ENCODE assay signal across 28 cellular contexts in the genomic region with DNA sequence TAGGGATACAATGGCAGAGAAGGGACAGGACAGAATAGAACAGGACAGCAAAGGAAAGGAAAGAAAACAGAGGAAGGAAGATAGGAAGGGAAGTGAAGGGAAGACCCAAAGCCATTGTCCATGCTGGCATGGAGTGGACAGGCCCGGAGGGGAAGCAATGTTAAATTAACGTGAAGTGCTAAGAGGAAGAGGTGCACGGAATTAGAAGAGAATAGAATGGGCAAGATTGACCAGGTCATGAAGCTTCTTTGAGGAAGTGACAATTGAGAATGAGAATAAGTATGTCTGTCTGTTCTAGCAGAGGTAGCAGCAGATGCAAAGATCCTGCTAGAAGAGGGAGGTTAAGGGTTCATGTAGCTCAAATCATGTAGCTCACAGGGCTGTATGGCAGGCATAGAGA.
"Had no signal": no experiment of that assay in that cellular context is flagged by ENCODE, and none has a peak within 500 bp of the region (broad histone marks: within the 10 kb centered on the region; RNA-seq: fewer than 3 reads in every experiment).

No MANE protein-coding gene starts in this region.

- H2AFZ ChIP-seq: neural progenitor cell had no signal

- H3K4me3 ChIP-seq: colonic mucosa, esophagus muscularis mucosa, gastroesophageal sphincter, lung, mucosa of descending colon, neural progenitor cell, right lobe of liver, smooth muscle cell, testis, tibial nerve, upper lobe of left lung, vagina had no signal

- H3K4me2 ChIP-seq: neural progenitor cell, smooth muscle cell had no signal

- ATAC-seq: foreskin keratinocyte; gastroesophageal sphincter; mucosa of descending colon; natural killer cell treated with Interleukin-12 subunit alpha and Interleukin-12 subunit beta and Interleukin-15 and Interleukin-18, amount 100 ng/mL, for 72 hours; stimulated activated memory B cell treated with anti-CD40 and anti-IgM and Interleukin-4, amounts not matched to agents 10 μg/mL and 1 μg/mL and 100 μg/mL, for 72 hours; stimulated activated naive CD8-positive, alpha-beta T cell treated with anti-CD3 and anti-CD28 coated beads, Interleukin-15, Interleukin-2, amounts not matched to agents 100 U/mL and 50 U/mL, for 24 hours had no signal

- H3K9ac ChIP-seq: neural progenitor cell had no signal

- DNase-seq: colonic mucosa; dermis blood vessel endothelial cell; effector memory CD4-positive, alpha-beta T cell; foreskin keratinocyte; glutamatergic neuron; hypothalamus; immature natural killer cell; mesenchymal stem cell; mucosa of descending colon; naive B cell; posterior cingulate gyrus; right lobe of liver; stimulated activated CD4-positive, alpha-beta T cell treated with anti-CD3 and anti-CD28 coated beads, Interleukin-2, amount 100 ng/mL, for 24 hours; stimulated activated CD4-positive, alpha-beta T cell treated with anti-CD3 and anti-CD28 coated beads, Interleukin-4, amount 100 ng/mL, for 4 hours; stimulated activated naive CD8-positive, alpha-beta T cell treated with anti-CD3 and anti-CD28 coated beads, Interleukin-15, Interleukin-2, amounts not matched to agents 100 U/mL and 50 U/mL, for 24 hours; testis; upper lobe of left lung had no signal

- H3K4me1 ChIP-seq: colonic mucosa, esophagus muscularis mucosa, foreskin keratinocyte, gastroesophageal sphincter, neural progenitor cell, right lobe of liver, testis, tibial nerve, upper lobe of left lung, vagina had no signal

- H3K36me3 ChIP-seq: colonic mucosa, esophagus muscularis mucosa, gastroesophageal sphincter, neural progenitor cell, right lobe of liver, tibial nerve, upper lobe of left lung, vagina had no signal

- H3K9me3 ChIP-seq: colonic mucosa, esophagus muscularis mucosa, gastroesophageal sphincter, mucosa of descending colon, right lobe of liver, testis, tibial nerve, upper lobe of left lung, vagina had no signal

- H3K27me3 ChIP-seq: colonic mucosa, esophagus muscularis mucosa, neural progenitor cell, right lobe of liver, testis, tibial nerve, upper lobe of left lung, vagina had no signal

- H3K27ac ChIP-seq: colonic mucosa, esophagus muscularis mucosa, foreskin keratinocyte, gastroesophageal sphincter, neural progenitor cell, right lobe of liver, testis, tibial nerve, upper lobe of left lung, vagina had no signal

- FAIRE-seq: endothelial cell of umbilical vein, keratinocyte had no signal
